Comparison of ENCODE assay signal across 8 cellular contexts in genomic region chr15:43830691-43831275, GRCh38. TPM values are rescaled to one million over a fixed set of nuclear protein-coding genes. Genes with fewer than 3 reads are reported as not detected.
"Had no signal": no experiment of that assay in that cellular context is flagged by ENCODE, and none has a peak within 500 bp of the region (broad histone marks: within the 10 kb centered on the region; RNA-seq: fewer than 3 reads in every experiment).

No MANE protein-coding gene starts in this region.

RNA-seq across cellular contexts. Expression of gene SERINC4, which starts 30.8 kb away (rescaled TPM):
- total RNA-seq: bronchial epithelial cell, left ventricle myocardium superior, lung microvascular endothelial cell, osteoblast, posterior vena cava, spleen, transverse colon, urinary bladder had no signal
